8 cellular contexts compared by ENCODE assay signal in the genomic region with DNA sequence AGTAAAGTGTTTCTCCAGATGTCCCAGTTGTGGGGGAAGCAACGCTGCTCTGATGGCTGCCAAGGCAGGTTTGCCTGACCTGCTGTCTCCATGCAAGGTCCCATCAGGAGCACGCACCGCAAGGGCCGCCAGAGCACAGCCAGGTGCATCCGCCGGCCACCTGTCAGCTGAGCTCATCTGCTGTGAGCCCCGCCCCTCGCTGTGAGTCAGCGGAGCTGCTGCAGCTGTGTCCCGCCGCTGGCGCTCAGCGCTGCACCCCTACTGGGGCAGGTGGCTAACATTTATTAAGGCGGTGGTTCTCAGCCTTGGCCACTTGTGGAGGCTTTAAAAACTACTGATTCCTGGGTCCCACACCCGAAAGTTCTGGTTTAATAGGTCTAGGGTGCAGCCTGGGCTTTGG.
A peak's percentile ranks its signal among the peaks of the same experiment; 100 is the strongest.
DNase-seq lines count a peak whose midpoint lies in the region; ATAC-seq, FAIRE-seq and TF ChIP-seq lines count a peak whose summit lies in the region.

No MANE protein-coding gene starts in this region.

- H3K4me3 ChIP-seq in HL-60 (replicated peaks; ENCODE audit: insufficient read depth, low read length) = no peak overlapping the region
- H3K4me3 ChIP-seq in neural progenitor cell = peak overlapping the region; percentile 34

- H4K20me1 ChIP-seq in neural progenitor cell (ENCODE audit: low read depth) = peaks cover 10% of the 10 kb centered on the region

- no peaks in the 10 kb centered on the region for H3K9me3 Mint-ChIP-seq in neural progenitor cell

- no peak overlapping the region for H3K27ac ChIP-seq in HL-60 (replicated peaks)
- H3K27ac ChIP-seq in neural progenitor cell = no peak overlapping the region

- ATAC-seq in GM19372 (IDR thresholded peaks at IDR 0.05; ENCODE audit: low read depth, unreplicated experiment) = peak; percentile 71

- H3K36me3 ChIP-seq in neural progenitor cell = peaks cover 4% of the 10 kb centered on the region

- no peak overlapping the region for H3K4me3 Mint-ChIP-seq in neural progenitor cell

- peaks cover 55% of the 10 kb centered on the region for H3K4me1 ChIP-seq in neural progenitor cell

- peaks cover 12% of the 10 kb centered on the region for H3K27me3 Mint-ChIP-seq in neural progenitor cell (ENCODE audit: insufficient read depth, low read depth)

- H3K36me3 Mint-ChIP-seq in neural progenitor cell = peaks cover 10% of the 10 kb centered on the region

- peak; percentile 13 to 24 for DNase-seq in HL-60 (ENCODE audit: low read depth in 1 of 2, low spot score in 1 of 2)
- DNase-seq in SW480 (ENCODE audit: low spot score) = peak; percentile 81
- peak; percentile 20 to 60 for DNase-seq in T47D (ENCODE audit: low read depth in 1 of 2, low spot score in 1 of 2)
- DNase-seq in neural progenitor cell (ENCODE audit: low spot score) = peak; percentile 91
- no peak for DNase-seq in GM12891 (ENCODE audit: insufficient read length, low spot score)
- no peak for DNase-seq in H54 (ENCODE audit: insufficient read length, low spot score)
- no peak for DNase-seq in NCI-H1694 treated with DMSO at 0.1 percent for 48 hours (lab: John Stamatoyannopoulos, UW)

- TF ChIP-seq POLR2A in GM12891 (IDR thresholded peaks at IDR 0.05; ENCODE audit: low read depth, low read length) (no peak), H54 (IDR thresholded peaks at IDR 0.05; ENCODE audit: low read depth, low read length) (no peak)

- peaks cover 15% of the 10 kb centered on the region for H3K27me3 ChIP-seq in HL-60 (ENCODE audit: insufficient read depth, poor library complexity, severe bottlenecking)
- no peaks in the 10 kb centered on the region for H3K27me3 ChIP-seq in neural progenitor cell

- H3K4me1 Mint-ChIP-seq in neural progenitor cell = peaks cover 57% of the 10 kb centered on the region

- in situ Hi-C loops in T47D (cut with HindIII; ENCODE audit: low pct_unique_long_range_greater_than_20kb, low sequenced_read_pairs) = no loop called here

- no peak overlapping the region for H2AFZ ChIP-seq in neural progenitor cell (replicated peaks)

- no peak overlapping the region for H3K9ac ChIP-seq in neural progenitor cell

- peaks cover 38% of the 10 kb centered on the region for H3F3A ChIP-seq in neural progenitor cell (ENCODE audit: low read depth)

- H3K79me2 ChIP-seq in neural progenitor cell (ENCODE audit: low read depth) = peaks cover 9% of the 10 kb centered on the region

- H3K4me2 ChIP-seq in neural progenitor cell = peak overlapping the region; percentile 73

- no peak overlapping the region for H3K27ac Mint-ChIP-seq in neural progenitor cell

- no peak for TF ChIP-seq CTCF in HL-60 (IDR thresholded peaks at IDR 0.05; ENCODE audit: insufficient read depth, low read length)
- no peak for TF ChIP-seq CTCF in neural progenitor cell (IDR thresholded peaks at IDR 0.05)

- FAIRE-seq in GM12891 (lab: Jason Lieb, UNC) = no peak
- no peak for FAIRE-seq in H54 (lab: Jason Lieb, UNC)

- H3K9me3 ChIP-seq in neural progenitor cell (ENCODE audit: low read depth) = no peaks in the 10 kb centered on the region

TF ChIP-seq in GM12891, 5 proteins besides CTCF, POLR2A, EP300 and RAD21:
- TF ChIP-seq SPI1 (IDR thresholded peaks at IDR 0.05; ENCODE audit: low read depth, low read length) (no peak), POLR2AphosphoS5 (IDR thresholded peaks at IDR 0.05; ENCODE audit: low read depth, low read length) (no peak), TAF1 (IDR thresholded peaks at IDR 0.05; ENCODE audit: low read depth, low read length) (no peak), POU2F2 (IDR thresholded peaks at IDR 0.05; ENCODE audit: low read depth, low read length) (no peak), PAX5 (IDR thresholded peaks at IDR 0.05; ENCODE audit: insufficient read depth, low read length, severe bottlenecking) (no peak)

Comparison
In these comparisons a context has a peak if more than half of its experiments do, and no peak if none do; other contexts are left out.
1. DNase-seq: peak in HL-60 (2 of 2), SW480 (single experiment), T47D (2 of 2) and neural progenitor cell (single experiment); none in GM12891 (single experiment), H54 (single experiment) and NCI-H1694 treated with DMSO at 0.1 percent for 48 hours (single experiment).